Comparison of ENCODE assay signal across 1 cellular context in genomic region chrX:152814048-152814447, GRCh38.
TF ChIP-seq lines count a peak whose summit lies in the region.

No MANE protein-coding gene starts in this region.

TF ChIP-seq in endothelial cell of umbilical vein, 7 proteins besides CTCF, POLR2A, EP300 and RAD21:
- no peak for TF ChIP-seq GATA2 (IDR thresholded peaks at IDR 0.05; ENCODE audit: insufficient read depth, insufficient read length, low read depth, low read length)
- no peak for TF ChIP-seq MAX (IDR thresholded peaks at IDR 0.05; ENCODE audit: insufficient read depth, insufficient read length)
- no peak for TF ChIP-seq POLR2AphosphoS5 (IDR thresholded peaks at IDR 0.05; ENCODE audit: insufficient read depth, low read depth, low read length)
- TF ChIP-seq MYC (IDR thresholded peaks at IDR 0.05; ENCODE audit: low read depth, low read length) = no peak
- no peak for TF ChIP-seq JUN (IDR thresholded peaks at IDR 0.05; ENCODE audit: borderline replicate concordance, insufficient read depth, insufficient read length, low read depth)
- no peak for TF ChIP-seq EZH2 (IDR thresholded peaks at IDR 0.05; ENCODE audit: borderline replicate concordance, low read depth, low read length, severe bottlenecking)
- no peak for TF ChIP-seq FOS (IDR thresholded peaks at IDR 0.05; ENCODE audit: borderline replicate concordance, insufficient read depth, low read length)
